In genomic region chr10:131900350-131901152, GRCh38 we compare ENCODE assay signal across 1 cellular context.
A peak's percentile ranks its signal among the peaks of the same experiment; 100 is the strongest.
TF ChIP-seq lines count a peak whose summit lies in the region.

Gene PPP2R2D (plus strand): TSS chr10:131901008. CDS start chr10:131901149, 141 bp downstream.

TF ChIP-seq in HEK293, 187 proteins besides CTCF, POLR2A, EP300 and RAD21 (continued from another document and continues in another):
- TF ChIP-seq RBAK (tag by site-specific recombination; IDR thresholded peaks at IDR 0.05) (no peak), ZNF132 (tag by site-specific recombination; IDR thresholded peaks at IDR 0.05; ENCODE audit: borderline replicate concordance) (no peak), REPIN1 (tag by site-specific recombination; IDR thresholded peaks at IDR 0.05; ENCODE audit: low read depth) (no peak), GFI1B (tag by site-specific recombination; IDR thresholded peaks at IDR 0.05) (no peak), OVOL3 (tag by site-specific recombination; IDR thresholded peaks at IDR 0.05) (no peak), BCL11A (tag by site-specific recombination; IDR thresholded peaks at IDR 0.05; ENCODE audit: low read depth) (no peak), KLF9 (tag by site-specific recombination; IDR thresholded peaks at IDR 0.05; ENCODE audit: low read depth) (peak; percentile 95), ZNF747 (tag by site-specific recombination; IDR thresholded peaks at IDR 0.05) (no peak), ZNF48 (tag by site-specific recombination; IDR thresholded peaks at IDR 0.05) (no peak), ZNF350 (tag by site-specific recombination; IDR thresholded peaks at IDR 0.05) (no peak), ZNF488 (tag by site-specific recombination; IDR thresholded peaks at IDR 0.05) (no peak), ZNF664 (tag by site-specific recombination; IDR thresholded peaks at IDR 0.05) (no peak), ZNF24 (tag by site-specific recombination; IDR thresholded peaks at IDR 0.05) (0 out of 2 replicates have a peak, but pooled peaks have one; percentile 16), ZSCAN16 (tag by site-specific recombination; IDR thresholded peaks at IDR 0.05) (no peak), HIC1 (tag by site-specific recombination; IDR thresholded peaks at IDR 0.05) (no peak), ZNF692 (tag by site-specific recombination; IDR thresholded peaks at IDR 0.05) (0 out of 2 replicates have a peak, but pooled peaks have one; percentile 12), ZNF121 (tag by site-specific recombination; IDR thresholded peaks at IDR 0.05) (no peak), ZNF701 (tag by site-specific recombination; IDR thresholded peaks at IDR 0.05) (no peak), ZFP37 (tag by site-specific recombination; IDR thresholded peaks at IDR 0.05) (no peak), KLF10 (tag by site-specific recombination; IDR thresholded peaks at IDR 0.05) (peak; percentile 73), ZIC2 (tag by site-specific recombination; IDR thresholded peaks at IDR 0.05) (0 out of 2 replicates have a peak, but pooled peaks have one; percentile 23), ZNF549 (tag by site-specific recombination; IDR thresholded peaks at IDR 0.05) (no peak), ZBTB8A (tag by site-specific recombination; IDR thresholded peaks at IDR 0.05) (peak; percentile 59), ZNF202 (tag by site-specific recombination; IDR thresholded peaks at IDR 0.05; ENCODE audit: borderline replicate concordance) (no peak), ZNF555 (tag by site-specific recombination; conservative IDR thresholded peaks at IDR 0.05) (no peak), ZNF280D (tag by site-specific recombination; IDR thresholded peaks at IDR 0.05) (no peak), SCRT2 (tag by site-specific recombination; IDR thresholded peaks at IDR 0.05) (no peak), ZNF37A (tag by site-specific recombination; IDR thresholded peaks at IDR 0.05) (peak; percentile 25; the same call in 1 of the 2 replicates), TCF7L2 (IDR thresholded peaks at IDR 0.05; ENCODE audit: borderline replicate concordance, low read depth, low read length) (no peak), KLF17 (tag by site-specific recombination; IDR thresholded peaks at IDR 0.05) (peak; percentile 67; the same call in 1 of the 2 replicates), ZNF433 (tag by site-specific recombination; IDR thresholded peaks at IDR 0.05; ENCODE audit: low read depth) (no peak), ZBTB20 (tag by site-specific recombination; IDR thresholded peaks at IDR 0.05) (0 out of 2 replicates have a peak, but pooled peaks have one; percentile 21), ZNF626 (tag by site-specific recombination; IDR thresholded peaks at IDR 0.05) (no peak), ZNF658 (tag by site-specific recombination; IDR thresholded peaks at IDR 0.05) (no peak), ZNF585B (tag by site-specific recombination; IDR thresholded peaks at IDR 0.05) (no peak), ZNF548 (tag by site-specific recombination; IDR thresholded peaks at IDR 0.05) (no peak), ZBTB49 (tag by site-specific recombination; IDR thresholded peaks at IDR 0.05; ENCODE audit: low read depth) (no peak), ZNF138 (tag by site-specific recombination; IDR thresholded peaks at IDR 0.05; ENCODE audit: borderline replicate concordance) (no peak), ZFP3 (tag by site-specific recombination; IDR thresholded peaks at IDR 0.05; ENCODE audit: low read depth) (no peak), BCL11B (tag by site-specific recombination; IDR thresholded peaks at IDR 0.05; ENCODE audit: low read depth) (no peak), ZNF155 (tag by site-specific recombination; IDR thresholded peaks at IDR 0.05) (no peak), GLIS1 (tag by site-specific recombination; IDR thresholded peaks at IDR 0.05) (peak; percentile 91), GLI4 (tag by site-specific recombination; IDR thresholded peaks at IDR 0.05) (no peak), ZNF621 (tag by site-specific recombination; IDR thresholded peaks at IDR 0.05) (no peak)
- TF ChIP-seq, protein P1, sequence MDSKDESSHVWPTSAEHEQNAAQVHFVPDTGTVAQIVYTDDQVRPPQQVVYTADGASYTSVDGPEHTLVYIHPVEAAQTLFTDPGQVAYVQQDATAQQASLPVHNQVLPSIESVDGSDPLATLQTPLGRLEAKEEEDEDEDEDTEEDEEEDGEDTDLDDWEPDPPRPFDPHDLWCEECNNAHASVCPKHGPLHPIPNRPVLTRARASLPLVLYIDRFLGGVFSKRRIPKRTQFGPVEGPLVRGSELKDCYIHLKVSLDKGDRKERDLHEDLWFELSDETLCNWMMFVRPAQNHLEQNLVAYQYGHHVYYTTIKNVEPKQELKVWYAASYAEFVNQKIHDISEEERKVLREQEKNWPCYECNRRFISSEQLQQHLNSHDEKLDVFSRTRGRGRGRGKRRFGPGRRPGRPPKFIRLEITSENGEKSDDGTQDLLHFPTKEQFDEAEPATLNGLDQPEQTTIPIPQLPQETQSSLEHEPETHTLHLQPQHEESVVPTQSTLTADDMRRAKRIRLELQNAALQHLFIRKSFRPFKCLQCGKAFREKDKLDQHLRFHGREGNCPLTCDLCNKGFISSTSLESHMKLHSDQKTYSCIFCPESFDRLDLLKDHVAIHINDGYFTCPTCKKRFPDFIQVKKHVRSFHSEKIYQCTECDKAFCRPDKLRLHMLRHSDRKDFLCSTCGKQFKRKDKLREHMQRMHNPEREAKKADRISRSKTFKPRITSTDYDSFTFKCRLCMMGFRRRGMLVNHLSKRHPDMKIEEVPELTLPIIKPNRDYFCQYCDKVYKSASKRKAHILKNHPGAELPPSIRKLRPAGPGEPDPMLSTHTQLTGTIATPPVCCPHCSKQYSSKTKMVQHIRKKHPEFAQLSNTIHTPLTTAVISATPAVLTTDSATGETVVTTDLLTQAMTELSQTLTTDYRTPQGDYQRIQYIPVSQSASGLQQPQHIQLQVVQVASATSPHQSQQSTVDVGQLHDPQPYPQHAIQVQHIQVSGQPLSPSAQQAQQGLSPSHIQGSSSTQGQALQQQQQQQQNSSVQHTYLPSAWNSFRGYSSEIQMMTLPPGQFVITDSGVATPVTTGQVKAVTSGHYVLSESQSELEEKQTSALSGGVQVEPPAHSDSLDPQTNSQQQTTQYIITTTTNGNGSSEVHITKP (tag by site-specific recombination; IDR thresholded peaks at IDR 0.05): no peak
- TF ChIP-seq, protein P2, sequence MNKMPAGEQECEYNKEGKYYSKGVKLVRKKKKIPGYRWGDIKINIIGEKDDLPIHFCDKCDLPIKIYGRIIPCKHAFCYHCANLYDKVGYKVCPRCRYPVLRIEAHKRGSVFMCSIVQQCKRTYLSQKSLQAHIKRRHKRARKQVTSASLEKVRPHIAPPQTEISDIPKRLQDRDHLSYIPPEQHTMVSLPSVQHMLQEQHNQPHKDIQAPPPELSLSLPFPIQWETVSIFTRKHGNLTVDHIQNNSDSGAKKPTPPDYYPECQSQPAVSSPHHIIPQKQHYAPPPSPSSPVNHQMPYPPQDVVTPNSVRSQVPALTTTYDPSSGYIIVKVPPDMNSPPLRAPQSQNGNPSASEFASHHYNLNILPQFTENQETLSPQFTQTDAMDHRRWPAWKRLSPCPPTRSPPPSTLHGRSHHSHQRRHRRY (tag by site-specific recombination; IDR thresholded peaks at IDR 0.05): no peak
- TF ChIP-seq, protein P3, sequence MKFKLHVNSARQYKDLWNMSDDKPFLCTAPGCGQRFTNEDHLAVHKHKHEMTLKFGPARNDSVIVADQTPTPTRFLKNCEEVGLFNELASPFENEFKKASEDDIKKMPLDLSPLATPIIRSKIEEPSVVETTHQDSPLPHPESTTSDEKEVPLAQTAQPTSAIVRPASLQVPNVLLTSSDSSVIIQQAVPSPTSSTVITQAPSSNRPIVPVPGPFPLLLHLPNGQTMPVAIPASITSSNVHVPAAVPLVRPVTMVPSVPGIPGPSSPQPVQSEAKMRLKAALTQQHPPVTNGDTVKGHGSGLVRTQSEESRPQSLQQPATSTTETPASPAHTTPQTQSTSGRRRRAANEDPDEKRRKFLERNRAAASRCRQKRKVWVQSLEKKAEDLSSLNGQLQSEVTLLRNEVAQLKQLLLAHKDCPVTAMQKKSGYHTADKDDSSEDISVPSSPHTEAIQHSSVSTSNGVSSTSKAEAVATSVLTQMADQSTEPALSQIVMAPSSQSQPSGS (tag by site-specific recombination; IDR thresholded peaks at IDR 0.05; ENCODE audit: low read depth): peak; percentile 70
- TF ChIP-seq, protein P4, sequence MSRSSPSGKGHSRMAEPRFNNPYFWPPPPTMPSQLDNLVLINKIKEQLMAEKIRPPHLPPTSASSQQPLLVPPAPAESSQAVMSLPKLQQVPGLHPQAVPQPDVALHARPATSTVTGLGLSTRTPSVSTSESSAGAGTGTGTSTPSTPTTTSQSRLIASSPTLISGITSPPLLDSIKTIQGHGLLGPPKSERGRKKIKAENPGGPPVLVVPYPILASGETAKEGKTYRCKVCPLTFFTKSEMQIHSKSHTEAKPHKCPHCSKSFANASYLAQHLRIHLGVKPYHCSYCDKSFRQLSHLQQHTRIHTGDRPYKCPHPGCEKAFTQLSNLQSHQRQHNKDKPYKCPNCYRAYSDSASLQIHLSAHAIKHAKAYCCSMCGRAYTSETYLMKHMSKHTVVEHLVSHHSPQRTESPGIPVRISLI (tag by site-specific recombination; IDR thresholded peaks at IDR 0.05): no peak
